In genomic region chr15:96367436-96368200, GRCh38 we compare ENCODE assay signal across 16 cellular contexts. TPM values are rescaled to one million over a fixed set of nuclear protein-coding genes. Genes with fewer than 3 reads are reported as not detected.
DNase-seq lines count a peak whose midpoint lies in the region; ATAC-seq and TF ChIP-seq lines count a peak whose summit lies in the region.
"Had no signal": no experiment of that assay in that cellular context is flagged by ENCODE, and none has a peak within 500 bp of the region (broad histone marks: within the 10 kb centered on the region; RNA-seq: fewer than 3 reads in every experiment).

No MANE protein-coding gene starts in this region.

- no peaks in the 10 kb centered on the region for H3K36me3 ChIP-seq in HUES64 (ENCODE audit: insufficient read depth, low read length)
- no peaks in the 10 kb centered on the region for H3K36me3 ChIP-seq in hepatocyte (replicated peaks; ENCODE audit: insufficient read depth, low read depth)
- no peaks in the 10 kb centered on the region for H3K36me3 ChIP-seq in naive thymus-derived CD4-positive, alpha-beta T cell (ENCODE audit: control insufficient read depth in 2 of 3, insufficient read depth in 3 of 3, low read length in 3 of 3)
- H3K36me3 ChIP-seq: neutrophil had no signal

- no peak overlapping the region for H2AFZ ChIP-seq in hepatocyte

- intact Hi-C loops in naive thymus-derived CD4-positive, alpha-beta T cell (cut with micrococcal nuclease), result loop anchor here in 1 of 2 donors (2.0 kb wide), 1 partner anchor 43 kb away; no protein-coding TSS in a partner anchor

- H3K27me3 ChIP-seq in HUES64 (ENCODE audit: insufficient read depth, low read length) (peaks cover 100% of the 10 kb centered on the region), hepatocyte (peaks cover 97% of the 10 kb centered on the region)
- H3K27me3 ChIP-seq in naive thymus-derived CD4-positive, alpha-beta T cell (ENCODE audit: control insufficient read depth in 2 of 2, insufficient read depth in 2 of 2, low read length in 2 of 2), result peaks cover 0 to 7% of the 10 kb centered on the region in 2 donors

- in situ Hi-C loops in GM13977 (cut with MboI; ENCODE audit: low pct_unique_long_range_greater_than_20kb, low sequenced_read_pairs, unreplicated experiment), result no loop called here

- peak overlapping the region; percentile 49 for H3K4me2 ChIP-seq in hepatocyte

- H3K4me1 ChIP-seq in HUES64 (ENCODE audit: insufficient read depth, low read length) (peaks cover 24% of the 10 kb centered on the region), hepatocyte (ENCODE audit: insufficient read depth) (no peaks in the 10 kb centered on the region)
- H3K4me1 ChIP-seq in naive thymus-derived CD4-positive, alpha-beta T cell (ENCODE audit: control insufficient read depth in 2 of 2, insufficient read depth in 2 of 2, low read length in 2 of 2), result no peaks in the 10 kb centered on the region

- 3% methylated on average over 27 of the region's 27 CpGs for WGBS in HUES64
- 11% methylated on average over 27 of the region's 27 CpGs for WGBS in hepatocyte (ENCODE audit: low lambda C conversion rate, missing lambda C conversion rate)

- H3K27me3 Mint-ChIP-seq in progenitor cell of endocrine pancreas, result peaks cover 98% of the 10 kb centered on the region
- peaks cover 76 to 89% (median 79%) of the 10 kb centered on the region in 5 donors for H3K27me3 Mint-ChIP-seq in naive thymus-derived CD4-positive, alpha-beta T cell

- no peaks in the 10 kb centered on the region for H3K9me2 ChIP-seq in hepatocyte (replicated peaks; ENCODE audit: insufficient read depth)

- H3K9me3 Mint-ChIP-seq in progenitor cell of endocrine pancreas (ENCODE audit: low read depth), result no peaks in the 10 kb centered on the region
- peaks cover 0 to 35% (median 4%) of the 10 kb centered on the region in 11 donors for H3K9me3 Mint-ChIP-seq in naive thymus-derived CD4-positive, alpha-beta T cell

- CTCF ChIA-PET in naive thymus-derived CD4-positive, alpha-beta T cell (lab: Charles Lee), result no interaction called here

- TF ChIP-seq CTCF in GM13977 (IDR thresholded peaks at IDR 0.05; ENCODE audit: extremely low read depth, insufficient read depth, missing control alignments) (no peak), hepatocyte (IDR thresholded peaks at IDR 0.05; ENCODE audit: poor library complexity) (no peak), progenitor cell of endocrine pancreas (IDR thresholded peaks at IDR 0.05; ENCODE audit: unreplicated experiment) (no peak)

- H4K20me1 ChIP-seq in hepatocyte (ENCODE audit: insufficient read depth, poor library complexity, severe bottlenecking), result peaks cover 14% of the 10 kb centered on the region

- H3K4me3 Mint-ChIP-seq in progenitor cell of endocrine pancreas (ENCODE audit: low read depth), result no peak overlapping the region
- no peak overlapping the region for H3K4me3 Mint-ChIP-seq in naive thymus-derived CD4-positive, alpha-beta T cell
- H3K4me3 Mint-ChIP-seq: stimulated activated naive CD8-positive, alpha-beta T cell treated with anti-CD3 and anti-CD28 coated beads, Interleukin-15, Interleukin-2, amounts not matched to agents 100 ng/mL and 50 ng/mL, for 24 hours; T-cell had no signal

- 0 out of 2 replicates have a peak overlapping the region, but pooled peaks have one; percentile 11 for H3K4me3 ChIP-seq in HUES64 (ENCODE audit: low read length)
- H3K4me3 ChIP-seq in hepatocyte, result no peak overlapping the region
- no peak overlapping the region for H3K4me3 ChIP-seq in naive thymus-derived CD4-positive, alpha-beta T cell (ENCODE audit: low read length)
- H3K4me3 ChIP-seq: lung had no signal

- no peak overlapping the region for H3K9ac ChIP-seq in HUES64 (ENCODE audit: low read depth, low read length)

- H3K27ac ChIP-seq in HUES64 (ENCODE audit: low read depth, low read length), result no peak overlapping the region
- H3K27ac ChIP-seq in hepatocyte, result no peak overlapping the region
- H3K27ac ChIP-seq in caudate nucleus (ENCODE audit: low read depth, low read length), result no peak overlapping the region
- H3K27ac ChIP-seq in naive thymus-derived CD4-positive, alpha-beta T cell (ENCODE audit: low read depth, low read length), result no peak overlapping the region
- H3K27ac ChIP-seq: C4-2B, neutrophil had no signal

- no peaks in the 10 kb centered on the region for H3K9me3 ChIP-seq in HUES64 (ENCODE audit: insufficient read depth, low read depth, low read length)
- no peaks in the 10 kb centered on the region for H3K9me3 ChIP-seq in hepatocyte (ENCODE audit: low read depth)
- H3K9me3 ChIP-seq in naive thymus-derived CD4-positive, alpha-beta T cell (ENCODE audit: control insufficient read depth in 2 of 3, low read length in 3 of 3), result no peaks in the 10 kb centered on the region
- H3K9me3 ChIP-seq: neutrophil had no signal

- no peak overlapping the region for H3K27ac Mint-ChIP-seq in progenitor cell of endocrine pancreas
- H3K27ac Mint-ChIP-seq in naive thymus-derived CD4-positive, alpha-beta T cell, result peak overlapping the region in 1 of 9 donors; percentile 37
- H3K27ac Mint-ChIP-seq: stimulated activated naive CD8-positive, alpha-beta T cell treated with anti-CD3 and anti-CD28 coated beads, Interleukin-15, Interleukin-2, amounts not matched to agents 100 ng/mL and 50 ng/mL, for 24 hours; T-cell had no signal

- no peak for ATAC-seq in naive thymus-derived CD4-positive, alpha-beta T cell
- ATAC-seq: esophagus mucosa, T-cell had no signal

- no peaks in the 10 kb centered on the region for H3K36me3 Mint-ChIP-seq in progenitor cell of endocrine pancreas (ENCODE audit: insufficient read depth)
- H3K36me3 Mint-ChIP-seq in naive thymus-derived CD4-positive, alpha-beta T cell, result peaks cover 0 to 9% (median 3%) of the 10 kb centered on the region in 5 donors

- POLR2A ChIA-PET in naive thymus-derived CD4-positive, alpha-beta T cell (lab: Charles Lee), result interaction anchor here (0.5 kb wide), 1 partner anchor 10 kb away, joined by 6 read pairs; no protein-coding TSS in a partner anchor

- no peaks in the 10 kb centered on the region for H3K79me2 ChIP-seq in hepatocyte

- H3K4me1 Mint-ChIP-seq in progenitor cell of endocrine pancreas (ENCODE audit: low read depth), result peaks cover 14% of the 10 kb centered on the region
- peaks cover 0 to 4% (median 0%) of the 10 kb centered on the region in 7 donors for H3K4me1 Mint-ChIP-seq in naive thymus-derived CD4-positive, alpha-beta T cell
- H3K4me1 Mint-ChIP-seq: T-cell had no signal

- DNase-seq in GM13977 (ENCODE audit: low spot score) (peak; percentile 12), hepatocyte (ENCODE audit: low spot score) (no peak), retina (peak; percentile 39), progenitor cell of endocrine pancreas (ENCODE audit: low spot score, unreplicated experiment) (no peak), caudate nucleus (lab: John Stamatoyannopoulos, UW) (no peak)
- DNase-seq in naive thymus-derived CD4-positive, alpha-beta T cell, result no peak
- DNase-seq: DMS79 treated with DMSO at 0.1 percent for 48 hours, NCI-H2029, NCI-H69, T-cell had no signal

RNA-seq across cellular contexts. Expression of gene NR2F2, which starts 37.1 kb away (rescaled TPM):
- polyA plus RNA-seq in HUES64 (2013, experiment 1 of 2), result 5.0 TPM
- polyA plus RNA-seq in HUES64 (2013, experiment 2 of 2), result 8.1 TPM
- total RNA-seq in hepatocyte (16.5 and 23.0 TPM in 2 replicates), progenitor cell of endocrine pancreas (40.3 and 48.6 TPM in 2 replicates)
- 27.9 and 28.3 TPM in 2 replicates for polyA plus RNA-seq in hepatocyte
- total RNA-seq in naive thymus-derived CD4-positive, alpha-beta T cell, result not detected
- polyA plus RNA-seq in naive thymus-derived CD4-positive, alpha-beta T cell, result not detected

Comparison
In these comparisons a context has a peak if more than half of its experiments do, and no peak if none do; other contexts are left out.
1. DNase-seq: peak in GM13977 (single experiment) and retina (single experiment); none in hepatocyte (single experiment), progenitor cell of endocrine pancreas (single experiment), caudate nucleus (0 of 61) and naive thymus-derived CD4-positive, alpha-beta T cell (0 of 9).
2. RNA of gene NR2F2, which starts 37.1 kb away (total RNA-seq): 40.3 to 48.6 TPM in progenitor cell of endocrine pancreas and 16.5 to 23.0 TPM in hepatocyte; not detected in naive thymus-derived CD4-positive, alpha-beta T cell; every median in the first group is over 10 times any median in the second.